ENCODE assay signal across 16 cellular contexts in the genomic region with DNA sequence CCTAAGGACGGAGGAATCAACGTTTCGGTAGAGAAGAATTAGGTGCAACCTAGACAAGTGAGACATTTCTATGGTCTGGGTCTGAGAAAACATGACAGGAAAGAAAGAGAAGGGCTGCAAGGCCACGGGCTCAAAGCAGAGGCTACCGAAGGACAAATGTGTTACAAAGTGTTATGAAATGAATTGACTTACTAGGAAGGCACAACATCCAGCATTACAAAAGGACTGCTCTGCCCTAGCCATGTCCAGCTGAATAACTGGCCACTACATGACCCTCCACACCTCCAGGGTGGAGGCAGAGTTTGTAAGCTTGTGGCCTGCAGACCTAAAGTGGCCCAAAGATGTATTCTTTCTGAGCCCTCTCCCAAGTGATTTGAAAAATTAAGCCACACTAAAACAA.
"Had no signal": no experiment of that assay in that cellular context is flagged by ENCODE, and none has a peak within 500 bp of the region (broad histone marks: within the 10 kb centered on the region; RNA-seq: fewer than 3 reads in every experiment).

No MANE protein-coding gene starts in this region.

- H3K27me3 ChIP-seq: heart left ventricle, transverse colon had no signal

- DNase-seq: activated CD4-positive, alpha-beta memory T cell treated with anti-CD3 and anti-CD28 coated beads for 36 hours; activated CD4-positive, alpha-beta T cell treated with anti-CD3 and anti-CD28 coated beads for 48 hours; activated effector memory CD4-positive, alpha-beta T cell treated with anti-CD3 and anti-CD28 coated beads, Interleukin-2, amount 50 U/mL, for 16 hours; anterior cingulate cortex; dermis blood vessel endothelial cell; effector CD8-positive, alpha-beta T cell; islet precursor cell; naive B cell; occipital lobe; stimulated activated CD4-positive, alpha-beta T cell treated with anti-CD3 and anti-CD28 coated beads, Interleukin-1b, Interleukin-23, amount 100 ng/mL, for 48 hours; stimulated activated naive CD8-positive, alpha-beta T cell treated with anti-CD3 and anti-CD28 coated beads, Interleukin-15, amount 100 ng/mL, for 72 hours; T-helper 17 cell; transverse colon had no signal

- H3K4me3 ChIP-seq: heart left ventricle, lung, transverse colon had no signal

- H3K4me1 ChIP-seq: transverse colon had no signal

- H3K9me3 ChIP-seq: heart left ventricle, transverse colon had no signal

- H3K27ac ChIP-seq: transverse colon had no signal

- H3K36me3 ChIP-seq: heart left ventricle, transverse colon had no signal

- ATAC-seq: left lobe of liver; stimulated activated naive CD8-positive, alpha-beta T cell treated with anti-CD3 and anti-CD28 coated beads, Interleukin-15, amount 100 ng/mL, for 72 hours; T-helper 17 cell had no signal
